In the genomic region with DNA sequence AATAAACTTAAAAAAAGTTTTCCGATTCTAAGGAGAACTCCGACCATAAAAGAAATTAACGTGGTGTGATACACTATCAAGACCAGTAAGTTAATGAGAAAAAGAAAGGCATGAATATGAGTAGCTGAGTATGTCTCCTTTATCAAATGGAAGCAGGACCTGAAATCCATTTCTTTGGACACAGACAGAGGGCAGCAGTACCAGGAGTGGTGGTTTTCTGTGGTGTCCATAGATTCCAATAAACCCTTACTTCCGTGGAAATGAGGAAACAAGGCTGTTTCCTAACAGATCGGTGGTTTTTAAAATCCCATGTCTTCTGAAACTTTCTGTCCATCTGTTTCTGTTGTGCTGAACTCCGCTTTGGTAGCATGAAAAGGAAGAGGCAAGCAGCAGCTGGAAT, we compare ENCODE assay signal across 1 cellular context.
TF ChIP-seq lines count a peak whose summit lies in the region.

No MANE protein-coding gene starts in this region.

TF ChIP-seq in HCT116, 20 proteins besides CTCF, POLR2A, EP300 and RAD21 (continued from another document):
- TF ChIP-seq, protein P1, sequence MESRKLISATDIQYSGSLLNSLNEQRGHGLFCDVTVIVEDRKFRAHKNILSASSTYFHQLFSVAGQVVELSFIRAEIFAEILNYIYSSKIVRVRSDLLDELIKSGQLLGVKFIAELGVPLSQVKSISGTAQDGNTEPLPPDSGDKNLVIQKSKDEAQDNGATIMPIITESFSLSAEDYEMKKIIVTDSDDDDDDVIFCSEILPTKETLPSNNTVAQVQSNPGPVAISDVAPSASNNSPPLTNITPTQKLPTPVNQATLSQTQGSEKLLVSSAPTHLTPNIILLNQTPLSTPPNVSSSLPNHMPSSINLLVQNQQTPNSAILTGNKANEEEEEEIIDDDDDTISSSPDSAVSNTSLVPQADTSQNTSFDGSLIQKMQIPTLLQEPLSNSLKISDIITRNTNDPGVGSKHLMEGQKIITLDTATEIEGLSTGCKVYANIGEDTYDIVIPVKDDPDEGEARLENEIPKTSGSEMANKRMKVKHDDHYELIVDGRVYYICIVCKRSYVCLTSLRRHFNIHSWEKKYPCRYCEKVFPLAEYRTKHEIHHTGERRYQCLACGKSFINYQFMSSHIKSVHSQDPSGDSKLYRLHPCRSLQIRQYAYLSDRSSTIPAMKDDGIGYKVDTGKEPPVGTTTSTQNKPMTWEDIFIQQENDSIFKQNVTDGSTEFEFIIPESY (IDR thresholded peaks at IDR 0.05; ENCODE audit: extremely low read depth, insufficient replicate concordance, low read length) = no peak
- TF ChIP-seq JUND (IDR thresholded peaks at IDR 0.05) (no peak), EZH2phosphoT487 (IDR thresholded peaks at IDR 0.05; ENCODE audit: borderline replicate concordance) (no peak), CEBPB (IDR thresholded peaks at IDR 0.05; ENCODE audit: low read depth) (no peak), SIN3A (IDR thresholded peaks at IDR 0.05; ENCODE audit: low read depth) (no peak)
- TF ChIP-seq, protein P2, sequence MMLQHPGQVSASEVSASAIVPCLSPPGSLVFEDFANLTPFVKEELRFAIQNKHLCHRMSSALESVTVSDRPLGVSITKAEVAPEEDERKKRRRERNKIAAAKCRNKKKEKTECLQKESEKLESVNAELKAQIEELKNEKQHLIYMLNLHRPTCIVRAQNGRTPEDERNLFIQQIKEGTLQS (IDR thresholded peaks at IDR 0.05) = no peak
- TF ChIP-seq, protein P3, sequence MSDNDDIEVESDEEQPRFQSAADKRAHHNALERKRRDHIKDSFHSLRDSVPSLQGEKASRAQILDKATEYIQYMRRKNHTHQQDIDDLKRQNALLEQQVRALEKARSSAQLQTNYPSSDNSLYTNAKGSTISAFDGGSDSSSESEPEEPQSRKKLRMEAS (IDR thresholded peaks at IDR 0.05) = no peak
TF ChIP-seq in HCT116: peak in this region for 0.
